1 cellular context compared by ENCODE assay signal in the genomic region with DNA sequence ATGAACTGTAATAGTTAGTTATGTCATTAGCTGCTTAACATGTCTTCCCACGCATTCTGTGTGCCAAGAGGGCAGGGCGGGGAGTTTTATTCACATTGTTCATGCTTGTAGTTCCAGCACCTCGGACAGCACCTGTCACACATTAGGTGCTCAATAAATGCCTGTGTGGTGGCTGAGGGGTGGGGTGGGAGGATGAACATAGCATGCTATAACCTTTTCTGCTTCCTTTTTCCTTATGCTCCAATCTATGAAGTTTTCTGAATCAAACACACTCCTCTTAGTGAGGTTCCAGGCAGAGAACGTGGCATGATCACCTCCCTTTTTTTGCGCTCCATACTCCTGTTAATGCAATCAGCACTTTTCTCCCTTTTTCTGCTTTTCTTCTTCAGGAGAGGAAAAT.
TF ChIP-seq lines count a peak whose summit lies in the region.

No MANE protein-coding gene starts in this region.

TF ChIP-seq in H1, 55 proteins besides CTCF, POLR2A, EP300 and RAD21:
- 0 out of 4 replicates have a peak, but pooled peaks of 1 of the 2 experiments have one; percentile 25 for TF ChIP-seq SIN3A (conservative IDR thresholded peaks at IDR 0.05 in 1 of 2, IDR thresholded peaks at IDR 0.05 in 1 of 2; ENCODE audit: low read depth in 1 of 2, low read length in 2 of 2)
- TF ChIP-seq HDAC2 (IDR thresholded peaks at IDR 0.05; ENCODE audit: borderline replicate concordance in 1 of 2, low read depth in 2 of 2, low read length in 2 of 2) = no peak
- TF ChIP-seq SRF (IDR thresholded peaks at IDR 0.05; ENCODE audit: low read depth, low read length) = no peak
- TF ChIP-seq YY1 (IDR thresholded peaks at IDR 0.05; ENCODE audit: low read depth, low read length) = no peak
- no peak for TF ChIP-seq CHD2 (IDR thresholded peaks at IDR 0.05; ENCODE audit: low read length)
- TF ChIP-seq RBBP5 (IDR thresholded peaks at IDR 0.05; ENCODE audit: borderline replicate concordance, low read depth, low read length) = no peak
- no peak for TF ChIP-seq CEBPB (IDR thresholded peaks at IDR 0.05; ENCODE audit: low read depth, low read length)
- TF ChIP-seq ASH2L (IDR thresholded peaks at IDR 0.05; ENCODE audit: low read length) = no peak
- peak; percentile 71; the same call in 1 of the 2 replicates for TF ChIP-seq KDM1A (IDR thresholded peaks at IDR 0.05; ENCODE audit: borderline replicate concordance, low read length)
